ENCODE assay signal across 8 cellular contexts in genomic region chr17:48054238-48055185, GRCh38. TPM values are rescaled to one million over a fixed set of nuclear protein-coding genes. Genes with fewer than 3 reads are reported as not detected.
A peak's percentile ranks its signal among the peaks of the same experiment; 100 is the strongest.
DNase-seq lines count a peak whose midpoint lies in the region; ATAC-seq, FAIRE-seq and TF ChIP-seq lines count a peak whose summit lies in the region.

No MANE protein-coding gene starts in this region.

- in situ Hi-C loops in astrocyte of the spinal cord (cut with HindIII; ENCODE audit: low sequenced_read_pairs) = no loop called here

- H3K9ac ChIP-seq in iPS-15b (ENCODE audit: low read depth, low read length) = peak overlapping the region; percentile 74

- H3K4me1 ChIP-seq in iPS-15b (ENCODE audit: control insufficient read depth, insufficient read depth, low read length) = peaks cover 40% of the 10 kb centered on the region

- peaks cover 49% of the 10 kb centered on the region for H3K36me3 ChIP-seq in iPS-15b (ENCODE audit: control insufficient read depth, insufficient read depth, low read length)

- no peak for FAIRE-seq in RCC 7860 (lab: Jason Lieb, UNC)

- peak; percentile 62 for ATAC-seq in sciatic nerve
- no peak for ATAC-seq in GM19324 (IDR thresholded peaks at IDR 0.05; ENCODE audit: low FRiP score, unreplicated experiment)

- no peaks in the 10 kb centered on the region for H3K27me3 ChIP-seq in iPS-15b (ENCODE audit: control insufficient read depth, insufficient read depth, low read length)

- TF ChIP-seq CTCF in astrocyte of the spinal cord (IDR thresholded peaks at IDR 0.05; ENCODE audit: low read depth, low read length) = no peak

- H3K4me3 ChIP-seq in astrocyte of the spinal cord (ENCODE audit: low read depth, low read length) (peak overlapping the region; percentile 28), iPS-15b (ENCODE audit: low read depth, low read length) (peak overlapping the region; percentile 86)

- no peaks in the 10 kb centered on the region for H3K9me3 ChIP-seq in iPS-15b (ENCODE audit: control insufficient read depth, insufficient read depth, low read length)

- peak; percentile 14 for DNase-seq in DMS114 treated with DMSO at 0.1 percent for 48 hours (lab: John Stamatoyannopoulos, UW; ENCODE audit: unreplicated experiment)
- peak; percentile 54 for DNase-seq in NCI-H2081 treated with DMSO at 0.1 percent for 48 hours (lab: John Stamatoyannopoulos, UW)
- peak; percentile 82 for DNase-seq in astrocyte of the spinal cord (ENCODE audit: low read depth, low spot score)
- peak; percentile 77 for DNase-seq in sciatic nerve (ENCODE audit: low spot score)
- no peak for DNase-seq in RCC 7860 (ENCODE audit: low spot score)
- DNase-seq in NK-92 (lab: John Stamatoyannopoulos, UW; ENCODE audit: unreplicated experiment) = no peak

- intact Hi-C loops in sciatic nerve (cut with DNase I) = no loop called here

RNA-seq across cellular contexts. Expression of gene NFE2L1, which starts 6.4 kb away (rescaled TPM):
- total RNA-seq in sciatic nerve = 287 TPM

RNA-seq across cellular contexts. Expression of gene COPZ2, which starts 16.9 kb away (rescaled TPM):
- total RNA-seq in sciatic nerve = 72.7 TPM

RNA-seq across cellular contexts. Expression of gene CBX1, which starts 46.8 kb away (rescaled TPM):
- 53.0 TPM for total RNA-seq in sciatic nerve

RNA-seq across cellular contexts. Expression of gene SNX11, which starts 53.1 kb away (rescaled TPM):
- 18.5 TPM for total RNA-seq in sciatic nerve

Comparison
In these comparisons a context has a peak if more than half of its experiments do, and no peak if none do; other contexts are left out.
1. DNase-seq: peak in DMS114 treated with DMSO at 0.1 percent for 48 hours (single experiment), NCI-H2081 treated with DMSO at 0.1 percent for 48 hours (single experiment), astrocyte of the spinal cord (single experiment) and sciatic nerve (single experiment); none in RCC 7860 (single experiment) and NK-92 (single experiment).